In genomic region chr12:118016424-118017264, GRCh38 we compare ENCODE assay signal across 8 cellular contexts. TPM values are rescaled to one million over a fixed set of nuclear protein-coding genes. Genes with fewer than 3 reads are reported as not detected.
DNase-seq lines count a peak whose midpoint lies in the region; ATAC-seq, FAIRE-seq and TF ChIP-seq lines count a peak whose summit lies in the region.

Gene RFC5, plus strand, starts transcription at chr12:118016703. Its CDS starts 125 bp downstream, at chr12:118016828.

- intact Hi-C loops in mammary epithelial cell (cut with micrococcal nuclease): loop anchor here (2.0 to 5.0 kb wide), 2 partner anchors 30 to 144 kb away; no protein-coding TSS in a partner anchor

- no peaks in the 10 kb centered on the region for H4K20me1 ChIP-seq in mammary epithelial cell (ENCODE audit: insufficient read depth, low read length)

- H3K36me3 ChIP-seq in mammary epithelial cell (ENCODE audit: insufficient read depth, low read length) (peaks cover 10% of the 10 kb centered on the region), iPS-20b (ENCODE audit: insufficient read depth, low read depth, low read length) (peaks cover 36% of the 10 kb centered on the region), small intestine (ENCODE audit: control insufficient read depth in 2 of 2, insufficient read depth in 2 of 2, low read length in 2 of 2) (peaks cover 0 to 9% of the 10 kb centered on the region in 2 donors)

- peak; percentile 89 for DNase-seq in AG04450 (ENCODE audit: low read depth, low spot score)
- DNase-seq in NCI-H2227 (lab: John Stamatoyannopoulos, UW; ENCODE audit: unreplicated experiment): peak; percentile 99
- peak; percentile 90 for DNase-seq in mammary epithelial cell
- peak; percentile 98 for DNase-seq in small intestine

- H3K27ac ChIP-seq in AG04450 (ENCODE audit: low read depth, low read length): no peak within 1 kb of the TSS
- H3K27ac ChIP-seq in VCaP: peak within 1 kb of the TSS; percentile 72
- H3K27ac ChIP-seq in mammary epithelial cell (ENCODE audit: insufficient read depth, low read depth, low read length): peak within 1 kb of the TSS; percentile 76
- no peak within 1 kb of the TSS for H3K27ac ChIP-seq in iPS-20b (ENCODE audit: low read length)
- H3K27ac ChIP-seq in small intestine (ENCODE audit: low read depth in 1 of 2, low read length in 1 of 2): peak within 1 kb of the TSS in 1 of 2 donors; percentile 19

- H3K9me3 ChIP-seq in AG04450 (ENCODE audit: control insufficient read depth, insufficient read depth, low read length) (no peaks in the 10 kb centered on the region; the same call in 1 of the 2 replicates), mammary epithelial cell (replicated peaks; ENCODE audit: insufficient read depth, low read length) (no peaks in the 10 kb centered on the region), iPS-20b (ENCODE audit: insufficient read depth, low read depth, low read length) (no peaks in the 10 kb centered on the region), small intestine (ENCODE audit: control insufficient read depth, low read depth) (no peaks in the 10 kb centered on the region)

- ATAC-seq in GM18907 (IDR thresholded peaks at IDR 0.05; ENCODE audit: unreplicated experiment) (peak; percentile 96), HG03139 (IDR thresholded peaks at IDR 0.05; ENCODE audit: unreplicated experiment) (peak; percentile 99)

- H3K27me3 ChIP-seq in AG04450 (ENCODE audit: control insufficient read depth, insufficient read depth, low read length) (no peaks in the 10 kb centered on the region), mammary epithelial cell (ENCODE audit: insufficient read depth, low read length) (no peaks in the 10 kb centered on the region), iPS-20b (ENCODE audit: insufficient read depth, low read length) (no peaks in the 10 kb centered on the region), small intestine (ENCODE audit: control insufficient read depth in 2 of 2, insufficient read depth in 2 of 2, low read length in 2 of 2) (no peaks in the 10 kb centered on the region)

- H3K4me2 ChIP-seq in mammary epithelial cell (ENCODE audit: insufficient read depth, low read depth, low read length): peak within 1 kb of the TSS; percentile 81

- in situ Hi-C loops in mammary epithelial cell (cut with MboI; ENCODE audit: low sequenced_read_pairs in 2 of 2): no loop called here

- FAIRE-seq in small intestine (lab: Jason Lieb, UNC): no peak

- TF ChIP-seq CTCF in AG04450 (IDR thresholded peaks at IDR 0.05; ENCODE audit: low read depth, low read length) (no peak), VCaP (conservative IDR thresholded peaks at IDR 0.05) (no peak), mammary epithelial cell (conservative IDR thresholded peaks at IDR 0.05 in 1 of 2, IDR thresholded peaks at IDR 0.05 in 1 of 2; ENCODE audit: extremely low read depth in 1 of 2, insufficient read depth in 1 of 2, low read depth in 1 of 2, low read length in 2 of 2) (no peak)

- H2AFZ ChIP-seq in mammary epithelial cell (ENCODE audit: low read depth, low read length): peak within 1 kb of the TSS; percentile 99

- H3K4me3 ChIP-seq in AG04450 (ENCODE audit: low read depth, low read length): peak within 1 kb of the TSS; percentile 96
- H3K4me3 ChIP-seq in mammary epithelial cell (replicated peaks in 1 of 3; ENCODE audit: insufficient read depth in 1 of 3, low read depth in 2 of 3, low read length in 3 of 3): peak within 1 kb of the TSS; percentile 69 to 97 (median 80)
- H3K4me3 ChIP-seq in iPS-20b (ENCODE audit: low read length): peak within 1 kb of the TSS; percentile 83
- H3K4me3 ChIP-seq in small intestine (ENCODE audit: low read depth in 1 of 2, low read length in 2 of 2): peak within 1 kb of the TSS; percentile 62 to 67

- peaks cover 32% of the 10 kb centered on the region for H3K79me2 ChIP-seq in mammary epithelial cell (ENCODE audit: insufficient read depth, low read length)

- WGBS in mammary epithelial cell (ENCODE audit: low coverage, missing lambda C conversion rate): 2% methylated on average over 22 of the region's 61 CpGs
- 0 to 1% (median 0%) methylated on average over 48 to 61 of the region's 61 CpGs for WGBS in small intestine, 3 donors

- dilution Hi-C loops in mammary epithelial cell (cut with HindIII; ENCODE audit: low sequenced_read_pairs): no loop called here

- CTCF ChIA-PET in AG04450 (lab: Charles Lee) (interaction anchor here (0.6 to 1.3 kb wide), 5 partner anchors 14 to 278 kb away, joined by 3 to 8 read pairs (median 3); no protein-coding TSS in a partner anchor), mammary epithelial cell (lab: Charles Lee; ENCODE audit: low non-redundant PET) (no interaction called here)

- H3K9ac ChIP-seq in mammary epithelial cell (ENCODE audit: insufficient read depth, low read length) (peak within 1 kb of the TSS; percentile 77), iPS-20b (ENCODE audit: low read depth, low read length) (peak within 1 kb of the TSS; percentile 79; the same call in 1 of the 2 replicates)

- BruUV-seq in mammary epithelial cell (replicated peaks; lab: Mats Ljungman, UMichigan): no TSS peak

- peaks cover 14% of the 10 kb centered on the region for H3K4me1 ChIP-seq in mammary epithelial cell (ENCODE audit: insufficient read depth, low read length)
- H3K4me1 ChIP-seq in iPS-20b (ENCODE audit: insufficient read depth, low read length): no peaks in the 10 kb centered on the region; the same call in 1 of the 2 replicates
- H3K4me1 ChIP-seq in small intestine (ENCODE audit: control insufficient read depth in 2 of 2, insufficient read depth in 1 of 2, low read depth in 1 of 2, low read length in 1 of 2): peaks cover 2 to 4% of the 10 kb centered on the region in 2 donors

- POLR2A ChIA-PET in AG04450 (lab: Yijun Ruan, JAX): interaction anchor here (1.1 kb wide), 1 partner anchor 142 kb away, joined by 5 read pairs; no protein-coding TSS in a partner anchor

RNA-seq across cellular contexts. Expression of gene RFC5, which starts in this region (rescaled TPM):
- 9.6 and 10.4 TPM in 2 replicates for polyA plus RNA-seq in AG04450 (2011; rRNA removed)
- 7.0 and 7.4 TPM in 2 replicates for polyA minus RNA-seq in AG04450 (2011; rRNA and poly(A)+ RNA removed)
- 10 to 100 TPM; 11.5 to 24.0 TPM for total RNA-seq in mammary epithelial cell
- 32.6 TPM for polyA plus RNA-seq in mammary epithelial cell
- polyA minus RNA-seq in mammary epithelial cell: 13.4 TPM
- 10 to 100 TPM in 1 of 3 donors, 1 to 10 TPM in 2; 6.5 to 16.2 (median 6.5) TPM for polyA plus RNA-seq in small intestine

Comparison
In these comparisons a context has a peak if more than half of its experiments do, and no peak if none do; other contexts are left out.
1. H3K27ac ChIP-seq: peak in VCaP (single experiment) and mammary epithelial cell (single experiment); none in AG04450 (single experiment) and iPS-20b (single experiment).
2. Peak in every context shown above with its lines, with median percentiles within 50 percentile points of each other: DNase-seq and H3K4me3 ChIP-seq.